Comparison of ENCODE assay signal across 22 cellular contexts in the genomic region with DNA sequence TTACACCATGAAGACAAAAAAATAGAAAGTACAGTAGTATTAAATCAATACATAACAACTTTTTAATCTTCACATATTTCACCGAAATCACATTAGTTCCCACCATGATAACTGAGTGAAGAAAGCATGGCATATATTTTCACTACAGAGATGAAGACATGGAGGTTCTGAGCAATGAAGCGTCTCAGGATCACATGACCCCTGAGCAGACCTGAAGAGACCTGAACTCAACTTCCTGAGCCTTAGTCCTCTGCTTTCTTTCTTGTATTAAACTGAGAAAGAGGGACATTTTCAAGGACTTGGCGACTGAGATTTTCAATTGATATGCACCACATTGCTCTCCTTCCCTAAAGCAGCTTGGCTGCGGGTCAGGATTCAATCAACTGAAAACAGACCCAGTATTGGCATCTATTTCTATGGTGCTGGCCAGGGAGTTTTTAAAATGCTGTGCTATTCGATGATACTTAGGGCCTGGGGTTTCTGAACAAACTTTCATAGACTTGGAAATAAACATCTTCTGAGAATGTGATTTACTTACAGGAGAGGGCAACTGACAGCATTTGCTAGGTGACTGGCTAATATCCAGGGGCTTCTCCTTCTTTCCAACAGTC.
A peak's percentile ranks its signal among the peaks of the same experiment; 100 is the strongest.
DNase-seq lines count a peak whose midpoint lies in the region; ATAC-seq and TF ChIP-seq lines count a peak whose summit lies in the region.
"Had no signal": no experiment of that assay in that cellular context is flagged by ENCODE, and none has a peak within 500 bp of the region (broad histone marks: within the 10 kb centered on the region; RNA-seq: fewer than 3 reads in every experiment).

No MANE protein-coding gene starts in this region.

- TF ChIP-seq POLR2A in transverse colon (IDR thresholded peaks at IDR 0.05): no peak

- TF ChIP-seq EP300 in transverse colon (IDR thresholded peaks at IDR 0.05; ENCODE audit: low read depth): no peak

- TF ChIP-seq CTCF in right atrium auricular region (IDR thresholded peaks at IDR 0.05): no peak
- TF ChIP-seq CTCF in transverse colon (IDR thresholded peaks at IDR 0.05): no peak
- no peak for TF ChIP-seq CTCF in ascending aorta (IDR thresholded peaks at IDR 0.05)

- no peaks in the 10 kb centered on the region for H3K36me3 ChIP-seq in right atrium auricular region
- no peaks in the 10 kb centered on the region for H3K36me3 ChIP-seq in transverse colon
- H3K36me3 ChIP-seq in ascending aorta: no peaks in the 10 kb centered on the region
- H3K36me3 ChIP-seq: gastroesophageal sphincter, lower lobe of right lung, Peyer's patch, tibial artery had no signal

- H3K27me3 ChIP-seq in right atrium auricular region (no peaks in the 10 kb centered on the region), transverse colon (no peaks in the 10 kb centered on the region), ascending aorta (no peaks in the 10 kb centered on the region)
- H3K27me3 ChIP-seq: dorsolateral prefrontal cortex, gastroesophageal sphincter, Peyer's patch, tibial artery had no signal

- DNase-seq in Right ventricle myocardium superior (no peak), right atrium auricular region (ENCODE audit: low spot score) (no peak), cerebellum (ENCODE audit: low spot score) (peak; percentile 39), midbrain (lab: John Stamatoyannopoulos, UW) (peak; percentile 79), transverse colon (no peak), ascending aorta (ENCODE audit: low spot score in 2 of 2) (no peak), NOMO-1 treated with dmso at 0.1 percent for 144 hours (lab: John Stamatoyannopoulos, UW; ENCODE audit: unreplicated experiment) (no peak)
- DNase-seq: activated CD4-positive, alpha-beta memory T cell treated with anti-CD3 and anti-CD28 coated beads, Interleukin-2, amount 10 ng/mL, durations not matched to agents 7 days and 5 days; aorta; CD8-positive, alpha-beta memory T cell; lower lobe of right lung; NCI-H1092 treated with DMSO at 0.1 percent for 48 hours; NCI-H187 treated with DMSO at 0.1 percent for 48 hours; NCI-H2171 treated with DMSO at 0.1 percent for 48 hours; NCI-H69; Peyer's patch; T-helper 1 cell; tibial artery had no signal

- H3K4me1 ChIP-seq in right atrium auricular region (no peaks in the 10 kb centered on the region), transverse colon (no peaks in the 10 kb centered on the region), ascending aorta (no peaks in the 10 kb centered on the region)
- H3K4me1 ChIP-seq: gastroesophageal sphincter, lower lobe of right lung, Peyer's patch, tibial artery had no signal

- H3K9me3 ChIP-seq in right atrium auricular region (no peaks in the 10 kb centered on the region), transverse colon (no peaks in the 10 kb centered on the region), ascending aorta (no peaks in the 10 kb centered on the region)
- H3K9me3 ChIP-seq: gastroesophageal sphincter, lower lobe of right lung, Peyer's patch, tibial artery had no signal

- ATAC-seq in Right ventricle myocardium superior (ENCODE audit: poor library complexity) (peak; percentile 31), GM21447 (IDR thresholded peaks at IDR 0.05; ENCODE audit: unreplicated experiment) (no peak)
- ATAC-seq: activated naive CD4-positive, alpha-beta T cell treated with anti-CD3 and anti-CD28 coated beads, Interleukin-2, amount 50 U/mL, for 72 hours; gastroesophageal sphincter; lower lobe of right lung had no signal

- intact Hi-C loops in Right ventricle myocardium superior (cut with DNase I) (no loop called here), transverse colon (cut with DNase I; ENCODE audit: low total_unique reads) (no loop called here), ascending aorta (cut with DNase I) (no loop called here)

- in situ Hi-C loops in transverse colon (cut with MboI; ENCODE audit: low pct_ligation_motif_present in 1 of 4, low pct_unique_long_range_greater_than_20kb in 1 of 4, low sequenced_read_pairs in 3 of 4): no loop called here

- WGBS in transverse colon (ENCODE audit: low coverage in 1 of 2), 2 donors: 55 to 63% methylated on average over 5 of the region's 5 CpGs

- H3K4me3 ChIP-seq in right atrium auricular region: no peak overlapping the region
- no peak overlapping the region for H3K4me3 ChIP-seq in transverse colon
- H3K4me3 ChIP-seq in ascending aorta: no peak overlapping the region
- H3K4me3 ChIP-seq: gastroesophageal sphincter, lower lobe of right lung, Peyer's patch, tibial artery had no signal

- no peak overlapping the region for H3K27ac ChIP-seq in right atrium auricular region
- peak overlapping the region; percentile 15 to 62 (median 20) for H3K27ac ChIP-seq in transverse colon
- H3K27ac ChIP-seq in ascending aorta: no peak overlapping the region
- H3K27ac ChIP-seq: gastroesophageal sphincter, lower lobe of right lung, Peyer's patch, tibial artery had no signal

Comparison
In these comparisons a context has a peak if more than half of its experiments do, and no peak if none do; other contexts are left out.
1. DNase-seq: peak in cerebellum (single experiment) and midbrain (single experiment); none in Right ventricle myocardium superior (single experiment), right atrium auricular region (single experiment), transverse colon (single experiment), ascending aorta (0 of 2) and NOMO-1 treated with dmso at 0.1 percent for 144 hours (single experiment).
2. H3K27ac ChIP-seq: peak in transverse colon (4 of 4); none in right atrium auricular region (0 of 2) and ascending aorta (0 of 2).